ENCODE assay signal across 2 cellular contexts in genomic region chr2:173876833-173877413, GRCh38.
TF ChIP-seq lines count a peak whose summit lies in the region.

No MANE protein-coding gene starts in this region.

TF ChIP-seq in HepG2, 621 proteins besides CTCF, POLR2A, EP300 and RAD21:
- TF ChIP-seq MBNL3 (CRISPR knock-in tag; conservative IDR thresholded peaks at IDR 0.05) (no peak), ZSCAN30 (CRISPR knock-in tag; IDR thresholded peaks at IDR 0.05) (no peak), ZNF251 (CRISPR knock-in tag; IDR thresholded peaks at IDR 0.05) (no peak), MIER2 (CRISPR knock-in tag; IDR thresholded peaks at IDR 0.05) (no peak), ZNF512B (CRISPR knock-in tag; IDR thresholded peaks at IDR 0.05; ENCODE audit: borderline replicate concordance) (no peak), ZNF629 (CRISPR knock-in tag; conservative IDR thresholded peaks at IDR 0.05) (no peak), KLF13 (CRISPR knock-in tag; IDR thresholded peaks at IDR 0.05) (no peak), POGK (CRISPR knock-in tag; conservative IDR thresholded peaks at IDR 0.05) (no peak), CEBPZ (IDR thresholded peaks at IDR 0.05; ENCODE audit: low read length) (no peak), ONECUT2 (CRISPR knock-in tag; IDR thresholded peaks at IDR 0.05) (no peak), ZNF747 (CRISPR knock-in tag; IDR thresholded peaks at IDR 0.05; ENCODE audit: borderline replicate concordance) (no peak), TGIF2 (CRISPR knock-in tag; IDR thresholded peaks at IDR 0.05) (no peak)
TF ChIP-seq in HepG2: peak in this region for 0.

TF ChIP-seq in K562, 482 proteins besides CTCF, POLR2A, EP300 and RAD21:
- no peak for TF ChIP-seq SREBF1 (IDR thresholded peaks at IDR 0.05; ENCODE audit: borderline replicate concordance, low read depth, low read length)
- TF ChIP-seq GABPA (tag; conservative IDR thresholded peaks at IDR 0.05; ENCODE audit: low read depth) = peak; percentile 45
TF ChIP-seq in K562: peak in this region for 1.
